In genomic region chr17:65629234-65629690, GRCh38 we compare ENCODE assay signal across 18 cellular contexts.
DNase-seq lines count a peak whose midpoint lies in the region; ATAC-seq, FAIRE-seq and TF ChIP-seq lines count a peak whose summit lies in the region.
"Had no signal": no experiment of that assay in that cellular context is flagged by ENCODE, and none has a peak within 500 bp of the region (broad histone marks: within the 10 kb centered on the region; RNA-seq: fewer than 3 reads in every experiment).

No MANE protein-coding gene starts in this region.

- no peak for TF ChIP-seq EP300 in sigmoid colon (IDR thresholded peaks at IDR 0.05)

- no peaks in the 10 kb centered on the region for H3K9me3 ChIP-seq in uterus
- no peaks in the 10 kb centered on the region for H3K9me3 ChIP-seq in sigmoid colon
- H3K9me3 ChIP-seq: adrenal gland, colonic mucosa, pancreas, spleen had no signal

- no peak overlapping the region for H3K4me3 ChIP-seq in bronchial epithelial cell (ENCODE audit: low read depth, low read length)
- H3K4me3 ChIP-seq in uterus, result no peak overlapping the region
- H3K4me3 ChIP-seq in sigmoid colon, result no peak overlapping the region
- H3K4me3 ChIP-seq: adrenal gland, colonic mucosa, pancreas, spleen had no signal

- H3K4me1 ChIP-seq in uterus, result peaks cover 0 to 4% of the 10 kb centered on the region in 2 donors
- H3K4me1 ChIP-seq in sigmoid colon, result peaks cover 0 to 24% (median 12%) of the 10 kb centered on the region in 4 donors
- H3K4me1 ChIP-seq: spleen had no signal

- no peaks in the 10 kb centered on the region for H3K36me3 ChIP-seq in bronchial epithelial cell (ENCODE audit: control insufficient read depth, insufficient read depth, low read length)
- H3K36me3 ChIP-seq in uterus, result no peaks in the 10 kb centered on the region
- H3K36me3 ChIP-seq in sigmoid colon, result no peaks in the 10 kb centered on the region
- H3K36me3 ChIP-seq: adrenal gland, colonic mucosa, pancreas, spleen had no signal

- TF ChIP-seq POLR2A in uterus (IDR thresholded peaks at IDR 0.05) (no peak), sigmoid colon (IDR thresholded peaks at IDR 0.05) (no peak)

- DNase-seq in NCI-H510A treated with DMSO at 0.1 percent for 48 hours (lab: John Stamatoyannopoulos, UW) (peak; percentile 86), NCI-H510A (lab: John Stamatoyannopoulos, UW) (no peak), NCI-H345 treated with DMSO at 0.1 percent for 48 hours (lab: John Stamatoyannopoulos, UW; ENCODE audit: unreplicated experiment) (peak; percentile 35), bronchial epithelial cell (ENCODE audit: low read depth) (peak; percentile 35), uterus (no peak), AG08395 (ENCODE audit: low spot score) (no peak), sigmoid colon (no peak)
- DNase-seq: activated CD4-positive, alpha-beta T cell treated with anti-CD3 and anti-CD28 coated beads, Interleukin-2, amount 50 U/mL, for 1 hour; adrenal gland; Calu3; colonic mucosa; glutamatergic neuron; kidney; NCI-H526 treated with DMSO at 0.1 percent for 48 hours; pancreas; spleen had no signal

- H3K27me3 ChIP-seq in bronchial epithelial cell (ENCODE audit: control insufficient read depth, insufficient read depth, low read length) (no peaks in the 10 kb centered on the region), uterus (no peaks in the 10 kb centered on the region), sigmoid colon (no peaks in the 10 kb centered on the region)
- H3K27me3 ChIP-seq: adrenal gland, colonic mucosa, pancreas, spleen had no signal

- 57 to 72% methylated on average over 5 of the region's 5 CpGs for WGBS in sigmoid colon, 2 donors

- FAIRE-seq in bronchial epithelial cell (lab: Jason Lieb, UNC), result no peak
- FAIRE-seq: kidney, pancreas had no signal

- TF ChIP-seq CTCF in bronchial epithelial cell (IDR thresholded peaks at IDR 0.05; ENCODE audit: insufficient read depth, low read length, severe bottlenecking), result no peak
- TF ChIP-seq CTCF in uterus (IDR thresholded peaks at IDR 0.05), result no peak
- no peak for TF ChIP-seq CTCF in sigmoid colon (IDR thresholded peaks at IDR 0.05)

- no peak for ATAC-seq in GM19035 (IDR thresholded peaks at IDR 0.05; ENCODE audit: unreplicated experiment)

- intact Hi-C loops in uterus (cut with DNase I; ENCODE audit: low total_unique reads), result no loop called here
- intact Hi-C loops in sigmoid colon (cut with DNase I), result loop anchor here (5.0 kb wide), 1 partner anchor 67 kb away; the partner anchor contains the start of gene AXIN2

- H3K27ac ChIP-seq in uterus, result peak overlapping the region; percentile 40 to 50
- peak overlapping the region in 1 of 4 donors; percentile 60 for H3K27ac ChIP-seq in sigmoid colon
- H3K27ac ChIP-seq: adrenal gland, colonic mucosa, epithelial cell of prostate, pancreas, spleen had no signal

Comparison
In these comparisons a context has a peak if more than half of its experiments do, and no peak if none do; other contexts are left out.
1. DNase-seq: peak in NCI-H510A treated with DMSO at 0.1 percent for 48 hours (single experiment), NCI-H345 treated with DMSO at 0.1 percent for 48 hours (single experiment) and bronchial epithelial cell (single experiment); none in NCI-H510A (single experiment), uterus (0 of 2), AG08395 (single experiment) and sigmoid colon (single experiment).